8 cellular contexts compared by ENCODE assay signal in genomic region chr17:73429440-73430164, GRCh38.
DNase-seq lines count a peak whose midpoint lies in the region; FAIRE-seq lines count a peak whose summit lies in the region.

No MANE protein-coding gene starts in this region.

- FAIRE-seq in endometrium (lab: Jason Lieb, UNC), result peak; percentile 41

- DNase-seq in AML-193 (lab: John Stamatoyannopoulos, UW), result peak; percentile 74 to 77
- peak; percentile 93 for DNase-seq in GM19240 (ENCODE audit: insufficient read length, low spot score)
- DNase-seq in HuH-7 (ENCODE audit: low spot score), result peak; percentile 90
- peak; percentile 74 for DNase-seq in NK-92 treated with Interleukin-12 subunit alpha and Interleukin-12 subunit beta, amount 100 ng/mL, for 24 hours (lab: John Stamatoyannopoulos, UW)
- peak; percentile 60 to 91 (median 91) for DNase-seq in activated CD8-positive, alpha-beta memory T cell treated with anti-CD3 and anti-CD28 coated beads for 48 hours (ENCODE audit: low read depth in 2 of 3, low spot score in 2 of 3)
- DNase-seq in midbrain (lab: John Stamatoyannopoulos, UW), result peak; percentile 84
- peak; percentile 76 to 84 for DNase-seq in stimulated activated CD8-positive, alpha-beta memory T cell treated with anti-CD3 and anti-CD28 coated beads, Interleukin-2, amount 100 ng/mL, for 48 hours (ENCODE audit: low read depth in 2 of 2)

Comparison
In these comparisons a context has a peak if more than half of its experiments do, and no peak if none do; other contexts are left out.
1. Peak in every context shown above with its lines: DNase-seq.